1 cellular context compared by ENCODE assay signal in the genomic region with DNA sequence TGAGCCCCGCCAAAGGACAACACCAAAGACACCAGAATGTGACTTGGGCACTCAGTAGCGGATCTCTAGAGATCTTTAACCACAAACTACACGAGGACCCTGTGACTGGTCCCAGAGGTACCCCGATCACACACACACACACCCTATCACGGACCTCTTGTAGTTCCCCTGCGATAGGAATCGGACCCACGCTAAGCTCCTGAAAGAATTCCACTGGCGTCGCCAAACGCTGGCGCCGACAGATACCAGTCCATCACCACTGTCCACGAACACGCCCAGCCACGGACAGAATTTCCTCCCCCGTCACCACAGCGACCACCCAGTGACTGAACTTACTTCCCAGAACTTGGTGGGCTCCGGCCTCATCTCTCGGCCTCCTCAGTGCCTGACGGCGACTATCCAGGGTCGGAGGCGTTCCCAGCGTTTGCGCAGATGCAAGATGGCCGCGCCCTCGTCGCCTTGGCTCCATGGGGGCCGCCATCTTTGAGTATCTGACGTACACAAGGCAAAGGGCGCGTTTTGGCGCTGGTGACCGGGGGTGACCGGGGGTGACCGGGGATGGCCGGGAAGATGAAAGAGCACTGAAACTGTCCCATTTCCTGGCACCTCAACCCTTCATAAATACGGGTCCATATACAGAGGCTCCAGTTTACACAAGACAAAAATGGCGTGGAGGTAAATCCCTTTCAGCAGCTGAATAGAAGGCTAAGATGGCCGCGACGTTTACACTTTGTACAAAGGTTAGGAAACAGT.
A peak's percentile ranks its signal among the peaks of the same experiment; 100 is the strongest.
TF ChIP-seq lines count a peak whose summit lies in the region.

A gene (minus strand): TSS at position 407 of the 753 bp plus-strand sequence. CDS start 4,500 bp downstream, outside the sequence.

TF ChIP-seq in SK-N-SH, 30 proteins besides CTCF, POLR2A, EP300 and RAD21 (continued from another document):
- TF ChIP-seq, protein P1, sequence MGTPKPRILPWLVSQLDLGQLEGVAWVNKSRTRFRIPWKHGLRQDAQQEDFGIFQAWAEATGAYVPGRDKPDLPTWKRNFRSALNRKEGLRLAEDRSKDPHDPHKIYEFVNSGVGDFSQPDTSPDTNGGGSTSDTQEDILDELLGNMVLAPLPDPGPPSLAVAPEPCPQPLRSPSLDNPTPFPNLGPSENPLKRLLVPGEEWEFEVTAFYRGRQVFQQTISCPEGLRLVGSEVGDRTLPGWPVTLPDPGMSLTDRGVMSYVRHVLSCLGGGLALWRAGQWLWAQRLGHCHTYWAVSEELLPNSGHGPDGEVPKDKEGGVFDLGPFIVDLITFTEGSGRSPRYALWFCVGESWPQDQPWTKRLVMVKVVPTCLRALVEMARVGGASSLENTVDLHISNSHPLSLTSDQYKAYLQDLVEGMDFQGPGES (IDR thresholded peaks at IDR 0.05; ENCODE audit: low read depth, low read length): no peak
- TF ChIP-seq, protein P2, sequence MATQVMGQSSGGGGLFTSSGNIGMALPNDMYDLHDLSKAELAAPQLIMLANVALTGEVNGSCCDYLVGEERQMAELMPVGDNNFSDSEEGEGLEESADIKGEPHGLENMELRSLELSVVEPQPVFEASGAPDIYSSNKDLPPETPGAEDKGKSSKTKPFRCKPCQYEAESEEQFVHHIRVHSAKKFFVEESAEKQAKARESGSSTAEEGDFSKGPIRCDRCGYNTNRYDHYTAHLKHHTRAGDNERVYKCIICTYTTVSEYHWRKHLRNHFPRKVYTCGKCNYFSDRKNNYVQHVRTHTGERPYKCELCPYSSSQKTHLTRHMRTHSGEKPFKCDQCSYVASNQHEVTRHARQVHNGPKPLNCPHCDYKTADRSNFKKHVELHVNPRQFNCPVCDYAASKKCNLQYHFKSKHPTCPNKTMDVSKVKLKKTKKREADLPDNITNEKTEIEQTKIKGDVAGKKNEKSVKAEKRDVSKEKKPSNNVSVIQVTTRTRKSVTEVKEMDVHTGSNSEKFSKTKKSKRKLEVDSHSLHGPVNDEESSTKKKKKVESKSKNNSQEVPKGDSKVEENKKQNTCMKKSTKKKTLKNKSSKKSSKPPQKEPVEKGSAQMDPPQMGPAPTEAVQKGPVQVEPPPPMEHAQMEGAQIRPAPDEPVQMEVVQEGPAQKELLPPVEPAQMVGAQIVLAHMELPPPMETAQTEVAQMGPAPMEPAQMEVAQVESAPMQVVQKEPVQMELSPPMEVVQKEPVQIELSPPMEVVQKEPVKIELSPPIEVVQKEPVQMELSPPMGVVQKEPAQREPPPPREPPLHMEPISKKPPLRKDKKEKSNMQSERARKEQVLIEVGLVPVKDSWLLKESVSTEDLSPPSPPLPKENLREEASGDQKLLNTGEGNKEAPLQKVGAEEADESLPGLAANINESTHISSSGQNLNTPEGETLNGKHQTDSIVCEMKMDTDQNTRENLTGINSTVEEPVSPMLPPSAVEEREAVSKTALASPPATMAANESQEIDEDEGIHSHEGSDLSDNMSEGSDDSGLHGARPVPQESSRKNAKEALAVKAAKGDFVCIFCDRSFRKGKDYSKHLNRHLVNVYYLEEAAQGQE (IDR thresholded peaks at IDR 0.05; ENCODE audit: low read depth, low read length): no peak
- TF ChIP-seq TEAD4 (IDR thresholded peaks at IDR 0.05; ENCODE audit: borderline replicate concordance, insufficient read depth) (no peak), MXI1 (IDR thresholded peaks at IDR 0.05; ENCODE audit: low read depth, low read length) (peak; percentile 60; the same call in 1 of the 2 replicates), TCF12 (IDR thresholded peaks at IDR 0.05) (no peak), SMC3 (IDR thresholded peaks at IDR 0.05; ENCODE audit: low read depth, low read length) (no peak), RXRA (IDR thresholded peaks at IDR 0.05; ENCODE audit: borderline replicate concordance, low read depth) (no peak), RCOR1 (IDR thresholded peaks at IDR 0.05; ENCODE audit: low read length) (no peak; the same call in 1 of the 2 replicates), MEF2A (IDR thresholded peaks at IDR 0.05; ENCODE audit: borderline replicate concordance, low read depth) (no peak), ELF1 (IDR thresholded peaks at IDR 0.05) (no peak), JUND (IDR thresholded peaks at IDR 0.05) (no peak), RFX5 (IDR thresholded peaks at IDR 0.05; ENCODE audit: low read length) (no peak), GATA2 (CRISPR knock-in tag; IDR thresholded peaks at IDR 0.05) (no peak), YY1 (IDR thresholded peaks at IDR 0.05; ENCODE audit: low read depth) (peak; percentile 100), NFIC (IDR thresholded peaks at IDR 0.05; ENCODE audit: borderline replicate concordance) (no peak), CHD2 (IDR thresholded peaks at IDR 0.05; ENCODE audit: low read length, partially characterized antibody) (peak; percentile 51), FOXM1 (IDR thresholded peaks at IDR 0.05; ENCODE audit: low read depth) (no peak), GABPA (IDR thresholded peaks at IDR 0.05; ENCODE audit: low read depth) (no peak), FOXJ3 (CRISPR knock-in tag; IDR thresholded peaks at IDR 0.05) (no peak), EZH2phosphoT487 (IDR thresholded peaks at IDR 0.05; ENCODE audit: borderline replicate concordance, low read depth) (no peak), SIN3A (IDR thresholded peaks at IDR 0.05; ENCODE audit: borderline replicate concordance, low read depth, low read length) (peak; percentile 28; the same call in 1 of the 2 replicates)
- TF ChIP-seq, protein P3, sequence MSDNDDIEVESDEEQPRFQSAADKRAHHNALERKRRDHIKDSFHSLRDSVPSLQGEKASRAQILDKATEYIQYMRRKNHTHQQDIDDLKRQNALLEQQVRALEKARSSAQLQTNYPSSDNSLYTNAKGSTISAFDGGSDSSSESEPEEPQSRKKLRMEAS (IDR thresholded peaks at IDR 0.05; ENCODE audit: low read depth): no peak; the same call in 1 of the 2 replicates
- TF ChIP-seq, protein P4, sequence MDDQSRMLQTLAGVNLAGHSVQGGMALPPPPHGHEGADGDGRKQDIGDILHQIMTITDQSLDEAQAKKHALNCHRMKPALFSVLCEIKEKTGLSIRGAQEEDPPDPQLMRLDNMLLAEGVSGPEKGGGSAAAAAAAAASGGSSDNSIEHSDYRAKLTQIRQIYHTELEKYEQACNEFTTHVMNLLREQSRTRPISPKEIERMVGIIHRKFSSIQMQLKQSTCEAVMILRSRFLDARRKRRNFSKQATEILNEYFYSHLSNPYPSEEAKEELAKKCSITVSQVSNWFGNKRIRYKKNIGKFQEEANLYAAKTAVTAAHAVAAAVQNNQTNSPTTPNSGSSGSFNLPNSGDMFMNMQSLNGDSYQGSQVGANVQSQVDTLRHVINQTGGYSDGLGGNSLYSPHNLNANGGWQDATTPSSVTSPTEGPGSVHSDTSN (IDR thresholded peaks at IDR 0.05): no peak
- TF ChIP-seq, protein P5, sequence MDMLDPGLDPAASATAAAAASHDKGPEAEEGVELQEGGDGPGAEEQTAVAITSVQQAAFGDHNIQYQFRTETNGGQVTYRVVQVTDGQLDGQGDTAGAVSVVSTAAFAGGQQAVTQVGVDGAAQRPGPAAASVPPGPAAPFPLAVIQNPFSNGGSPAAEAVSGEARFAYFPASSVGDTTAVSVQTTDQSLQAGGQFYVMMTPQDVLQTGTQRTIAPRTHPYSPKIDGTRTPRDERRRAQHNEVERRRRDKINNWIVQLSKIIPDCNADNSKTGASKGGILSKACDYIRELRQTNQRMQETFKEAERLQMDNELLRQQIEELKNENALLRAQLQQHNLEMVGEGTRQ (IDR thresholded peaks at IDR 0.05; ENCODE audit: borderline replicate concordance, low read depth, low read length): no peak
- TF ChIP-seq, protein P6, sequence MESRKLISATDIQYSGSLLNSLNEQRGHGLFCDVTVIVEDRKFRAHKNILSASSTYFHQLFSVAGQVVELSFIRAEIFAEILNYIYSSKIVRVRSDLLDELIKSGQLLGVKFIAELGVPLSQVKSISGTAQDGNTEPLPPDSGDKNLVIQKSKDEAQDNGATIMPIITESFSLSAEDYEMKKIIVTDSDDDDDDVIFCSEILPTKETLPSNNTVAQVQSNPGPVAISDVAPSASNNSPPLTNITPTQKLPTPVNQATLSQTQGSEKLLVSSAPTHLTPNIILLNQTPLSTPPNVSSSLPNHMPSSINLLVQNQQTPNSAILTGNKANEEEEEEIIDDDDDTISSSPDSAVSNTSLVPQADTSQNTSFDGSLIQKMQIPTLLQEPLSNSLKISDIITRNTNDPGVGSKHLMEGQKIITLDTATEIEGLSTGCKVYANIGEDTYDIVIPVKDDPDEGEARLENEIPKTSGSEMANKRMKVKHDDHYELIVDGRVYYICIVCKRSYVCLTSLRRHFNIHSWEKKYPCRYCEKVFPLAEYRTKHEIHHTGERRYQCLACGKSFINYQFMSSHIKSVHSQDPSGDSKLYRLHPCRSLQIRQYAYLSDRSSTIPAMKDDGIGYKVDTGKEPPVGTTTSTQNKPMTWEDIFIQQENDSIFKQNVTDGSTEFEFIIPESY (IDR thresholded peaks at IDR 0.05; ENCODE audit: borderline replicate concordance, low read depth): no peak
